Comparison of ENCODE assay signal across 19 cellular contexts in genomic region chr1:119724611-119725218, GRCh38. TPM values are rescaled to one million over a fixed set of nuclear protein-coding genes. Genes with fewer than 3 reads are reported as not detected.
"Had no signal": no experiment of that assay in that cellular context is flagged by ENCODE, and none has a peak within 500 bp of the region (broad histone marks: within the 10 kb centered on the region; RNA-seq: fewer than 3 reads in every experiment).

No MANE protein-coding gene starts in this region.

- H3K4me3 Mint-ChIP-seq: activated B cell treated with CpG ODN at 0.5 μM for 24 hours; brain; central memory CD8-positive, alpha-beta T cell; naive B cell; T-helper 2 cell treated with Interferon-gamma antibody and Interleukin-4, amounts not matched to agents 5 μg/mL and 100 μg/mL, for 36 hours had no signal

- DNase-seq: activated B cell treated with CpG ODN at 0.5 μM for 24 hours; activated CD4-positive, alpha-beta T cell treated with anti-CD3 and anti-CD28 coated beads for 48 hours; activated CD8-positive, alpha-beta memory T cell treated with anti-CD3 and anti-CD28 coated beads for 24 hours; anterior cingulate cortex; colonic mucosa; heart left ventricle; left ventricle myocardium superior; mucosa of descending colon; naive B cell; stomach; trophoblast cell had no signal

- H3K27me3 Mint-ChIP-seq: activated B cell treated with CpG ODN at 0.5 μM for 24 hours; brain; central memory CD8-positive, alpha-beta T cell; naive B cell had no signal

- H3K27ac Mint-ChIP-seq: activated B cell treated with CpG ODN at 0.5 μM for 24 hours had no signal

- H3K9me3 Mint-ChIP-seq: activated B cell treated with CpG ODN at 0.5 μM for 24 hours; brain; central memory CD8-positive, alpha-beta T cell; naive B cell; T-helper 2 cell treated with Interferon-gamma antibody and Interleukin-4, amounts not matched to agents 5 μg/mL and 100 μg/mL, for 36 hours had no signal

- ATAC-seq: gastroesophageal sphincter, heart left ventricle, left ventricle myocardium superior, mucosa of descending colon had no signal

- H3K4me1 Mint-ChIP-seq: brain; central memory CD8-positive, alpha-beta T cell had no signal

RNA-seq across cellular contexts. Expression of gene HMGCS2, which starts 44.0 kb away (rescaled TPM):
- total RNA-seq: activated B cell treated with CpG ODN at 0.5 μM for 24 hours, endothelial cell of umbilical vein, kidney epithelial cell, osteocyte, temporal lobe had no signal
